1 cellular context compared by ENCODE assay signal in genomic region chr10:75922435-75922834, GRCh38.
TF ChIP-seq lines count a peak whose summit lies in the region.

No MANE protein-coding gene starts in this region.

TF ChIP-seq in HCT116, 20 proteins besides CTCF, POLR2A, EP300 and RAD21 (continued from another document):
- TF ChIP-seq EZH2phosphoT487 (IDR thresholded peaks at IDR 0.05; ENCODE audit: borderline replicate concordance) (no peak), FOSL1 (IDR thresholded peaks at IDR 0.05; ENCODE audit: low read depth) (no peak), CEBPB (IDR thresholded peaks at IDR 0.05; ENCODE audit: low read depth) (no peak), CBX3 (IDR thresholded peaks at IDR 0.05; ENCODE audit: low read depth) (no peak), ZFX (IDR thresholded peaks at IDR 0.05) (no peak), REST (IDR thresholded peaks at IDR 0.05; ENCODE audit: low read depth) (no peak), SRF (IDR thresholded peaks at IDR 0.05; ENCODE audit: low read depth) (no peak), MAX (IDR thresholded peaks at IDR 0.05) (no peak), ELF1 (IDR thresholded peaks at IDR 0.05; ENCODE audit: borderline replicate concordance, low read depth) (no peak), EGR1 (IDR thresholded peaks at IDR 0.05; ENCODE audit: low read depth) (no peak), SIN3A (IDR thresholded peaks at IDR 0.05; ENCODE audit: low read depth) (no peak), EZH2 (IDR thresholded peaks at IDR 0.05) (no peak)
- TF ChIP-seq, protein P1, sequence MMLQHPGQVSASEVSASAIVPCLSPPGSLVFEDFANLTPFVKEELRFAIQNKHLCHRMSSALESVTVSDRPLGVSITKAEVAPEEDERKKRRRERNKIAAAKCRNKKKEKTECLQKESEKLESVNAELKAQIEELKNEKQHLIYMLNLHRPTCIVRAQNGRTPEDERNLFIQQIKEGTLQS (IDR thresholded peaks at IDR 0.05): no peak
TF ChIP-seq in HCT116: peak in this region for 0.
